28 cellular contexts compared by ENCODE assay signal in the genomic region with DNA sequence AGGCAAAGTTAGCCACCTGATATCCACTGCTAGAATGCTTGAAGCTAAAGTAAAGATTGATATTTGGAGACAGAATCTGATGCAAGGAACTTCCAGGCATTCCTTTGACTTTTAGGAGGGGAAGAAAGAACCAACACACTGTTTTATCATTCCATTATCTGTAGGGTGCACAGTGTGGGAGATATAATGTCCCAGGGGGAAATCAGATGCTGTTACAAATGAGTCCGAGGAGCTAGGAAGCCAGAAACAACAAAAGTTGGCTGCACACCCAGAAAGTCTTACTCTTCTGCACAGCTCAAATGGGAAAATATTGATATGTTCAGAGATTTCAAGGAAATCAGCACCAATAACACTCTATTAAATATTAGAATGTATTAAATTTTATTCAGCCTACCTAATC.
"Had no signal": no experiment of that assay in that cellular context is flagged by ENCODE, and none has a peak within 500 bp of the region (broad histone marks: within the 10 kb centered on the region; RNA-seq: fewer than 3 reads in every experiment).

No MANE protein-coding gene starts in this region.

- H3K27ac Mint-ChIP-seq: effector memory CD8-positive, alpha-beta T cell; memory B cell; naive B cell; nephron progenitor cell; stimulated activated naive CD8-positive, alpha-beta T cell treated with anti-CD3 and anti-CD28 coated beads, Interleukin-15, amount 100 ng/mL, for 72 hours had no signal

- H3K4me1 ChIP-seq: gastrocnemius medialis, heart left ventricle, psoas muscle, suprapubic skin, transverse colon, upper lobe of right lung, uterus had no signal

- H3K9me3 Mint-ChIP-seq: nephron progenitor cell had no signal

- H3K27me3 Mint-ChIP-seq: effector memory CD8-positive, alpha-beta T cell; memory B cell; naive B cell; stimulated activated naive CD8-positive, alpha-beta T cell treated with anti-CD3 and anti-CD28 coated beads, Interleukin-15, amount 100 ng/mL, for 72 hours had no signal

- H3K27me3 ChIP-seq: gastrocnemius medialis, heart left ventricle, hepatocyte, sigmoid colon, suprapubic skin, transverse colon, upper lobe of right lung, uterus had no signal

- H3K36me3 ChIP-seq: gastrocnemius medialis, heart left ventricle, sigmoid colon, suprapubic skin, transverse colon, upper lobe of right lung, uterus had no signal

- DNase-seq: cortex of kidney; effector memory CD8-positive, alpha-beta T cell; foreskin fibroblast; gastrocnemius medialis; heart left ventricle; kidney; mucosa of descending colon; naive B cell; nephron progenitor cell; occipital lobe; psoas muscle; right cardiac atrium; sigmoid colon; stimulated activated CD4-positive, alpha-beta T cell treated with anti-CD3 and anti-CD28 coated beads, Interleukin-15, amount 100 ng/mL, for 24 hours; stimulated activated CD4-positive, alpha-beta T cell treated with anti-CD3 and anti-CD28 coated beads, Interleukin-2, amount 100 ng/mL, for 48 hours; stimulated activated CD8-positive, alpha-beta memory T cell treated with anti-CD3 and anti-CD28 coated beads, Interleukin-4, amount 100 ng/mL, for 48 hours; stimulated activated naive CD4-positive, alpha-beta T cell; stimulated activated naive CD8-positive, alpha-beta T cell treated with anti-CD3 and anti-CD28 coated beads, Interleukin-15, amount 100 ng/mL, for 72 hours; transverse colon; upper lobe of right lung; uterus had no signal

- H3K4me3 ChIP-seq: gastrocnemius medialis, heart left ventricle, hepatocyte, lung, mucosa of descending colon, psoas muscle, sigmoid colon, skin epidermis, suprapubic skin, transverse colon, upper lobe of right lung, uterus had no signal

- H3K9me3 ChIP-seq: gastrocnemius medialis, mucosa of descending colon, psoas muscle, sigmoid colon, suprapubic skin, transverse colon, upper lobe of right lung, uterus had no signal

- H3K79me2 ChIP-seq: hepatocyte had no signal

- H3K36me3 Mint-ChIP-seq: memory B cell, naive B cell had no signal

- H3K4me2 ChIP-seq: hepatocyte had no signal

- H2AFZ ChIP-seq: hepatocyte had no signal

- H3K4me1 Mint-ChIP-seq: memory B cell; naive B cell; stimulated activated naive CD8-positive, alpha-beta T cell treated with anti-CD3 and anti-CD28 coated beads, Interleukin-15, amount 100 ng/mL, for 72 hours had no signal

- ATAC-seq: effector memory CD8-positive, alpha-beta T cell; gastrocnemius medialis; heart left ventricle; left lobe of liver; mucosa of descending colon; psoas muscle; right cardiac atrium; stimulated activated naive CD8-positive, alpha-beta T cell treated with anti-CD3 and anti-CD28 coated beads, Interleukin-15, amount 100 ng/mL, for 72 hours; upper lobe of right lung had no signal

- FAIRE-seq: endometrium, kidney had no signal

- H3K4me3 Mint-ChIP-seq: effector memory CD8-positive, alpha-beta T cell; memory B cell; naive B cell; nephron progenitor cell; stimulated activated naive CD8-positive, alpha-beta T cell treated with anti-CD3 and anti-CD28 coated beads, Interleukin-15, amount 100 ng/mL, for 72 hours had no signal

- H3K27ac ChIP-seq: gastrocnemius medialis, heart left ventricle, hepatocyte, psoas muscle, sigmoid colon, skin epidermis, suprapubic skin, transverse colon, upper lobe of right lung, uterus had no signal
